Comparison of ENCODE assay signal across 10 cellular contexts in the genomic region with DNA sequence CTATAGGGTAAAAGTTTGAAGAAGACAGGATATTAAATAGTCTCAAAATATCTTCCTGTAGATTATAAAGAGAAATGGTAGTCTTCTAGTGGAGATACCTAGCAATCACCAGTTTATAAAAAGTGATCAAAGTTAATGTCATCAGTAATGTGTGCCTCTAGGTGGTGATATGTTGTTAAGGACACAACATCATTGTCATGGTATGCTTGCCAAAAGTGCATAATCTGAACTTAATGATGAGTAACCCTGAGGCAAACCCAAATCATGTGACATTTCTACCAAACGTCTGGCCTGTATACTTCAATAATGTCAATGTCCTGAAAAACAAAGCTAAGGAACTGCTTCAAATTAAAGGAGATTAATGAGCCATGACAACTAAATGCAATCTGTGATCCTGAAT.
A peak's percentile ranks its signal among the peaks of the same experiment; 100 is the strongest.
DNase-seq lines count a peak whose midpoint lies in the region; ATAC-seq lines count a peak whose summit lies in the region.
"Had no signal": no experiment of that assay in that cellular context is flagged by ENCODE, and none has a peak within 500 bp of the region (broad histone marks: within the 10 kb centered on the region; RNA-seq: fewer than 3 reads in every experiment).

No MANE protein-coding gene starts in this region.

- peaks cover 23% of the 10 kb centered on the region for H3K4me1 Mint-ChIP-seq in activated T-cell treated with anti-CD3 and anti-CD28 coated beads, Interleukin-2, amount 50 U/mL, for 72 hours (ENCODE audit: low read depth)
- peaks cover 22% of the 10 kb centered on the region for H3K4me1 Mint-ChIP-seq in stimulated activated naive CD8-positive, alpha-beta T cell treated with anti-CD3 and anti-CD28 coated beads, Interleukin-15, amount 100 ng/mL, for 72 hours

- no peaks in the 10 kb centered on the region for H3K27me3 ChIP-seq in mesendoderm (ENCODE audit: insufficient read depth, low read length, poor library complexity)
- H3K27me3 ChIP-seq: heart right ventricle had no signal

- H3K18ac ChIP-seq in mesendoderm (ENCODE audit: low read length): no peak overlapping the region

- peaks cover 24% of the 10 kb centered on the region for H3K27me3 Mint-ChIP-seq in activated T-cell treated with anti-CD3 and anti-CD28 coated beads, Interleukin-2, amount 50 U/mL, for 72 hours (ENCODE audit: low read depth)
- H3K27me3 Mint-ChIP-seq in stimulated activated naive CD8-positive, alpha-beta T cell treated with anti-CD3 and anti-CD28 coated beads, Interleukin-15, amount 100 ng/mL, for 72 hours: peaks cover 37% of the 10 kb centered on the region

- no peak overlapping the region for H3K9ac ChIP-seq in mesendoderm (ENCODE audit: low read length)

- no peaks in the 10 kb centered on the region for H3K4me1 ChIP-seq in mesendoderm (ENCODE audit: control insufficient read depth, low read depth, low read length)

- no peak overlapping the region for H3K4me2 ChIP-seq in mesendoderm (ENCODE audit: low read length)

- no peak overlapping the region for H3K4ac ChIP-seq in mesendoderm (ENCODE audit: low read depth, low read length)

- no peak overlapping the region for H4K5ac ChIP-seq in mesendoderm (ENCODE audit: low read length)

- H3K56ac ChIP-seq in mesendoderm (ENCODE audit: low read length): no peak overlapping the region

- no peak overlapping the region for H2BK120ac ChIP-seq in mesendoderm (ENCODE audit: low read depth, low read length)

- H3K36me3 ChIP-seq in mesendoderm (ENCODE audit: control insufficient read depth, insufficient read depth, low read length): no peaks in the 10 kb centered on the region
- H3K36me3 ChIP-seq: heart right ventricle had no signal

- no peak overlapping the region for H3K23ac ChIP-seq in mesendoderm (ENCODE audit: low read length)

- no peak overlapping the region for H3K4me3 Mint-ChIP-seq in activated T-cell treated with anti-CD3 and anti-CD28 coated beads, Interleukin-2, amount 50 U/mL, for 72 hours
- no peak overlapping the region for H3K4me3 Mint-ChIP-seq in stimulated activated naive CD8-positive, alpha-beta T cell treated with anti-CD3 and anti-CD28 coated beads, Interleukin-15, amount 100 ng/mL, for 72 hours

- no peaks in the 10 kb centered on the region for H3K36me3 Mint-ChIP-seq in activated T-cell treated with anti-CD3 and anti-CD28 coated beads, Interleukin-2, amount 50 U/mL, for 72 hours (ENCODE audit: insufficient read depth in 2 of 2)

- no peak overlapping the region for H4K8ac ChIP-seq in mesendoderm (ENCODE audit: low read depth, low read length)

- no peaks in the 10 kb centered on the region for H3K9me3 Mint-ChIP-seq in activated T-cell treated with anti-CD3 and anti-CD28 coated beads, Interleukin-2, amount 50 U/mL, for 72 hours
- no peaks in the 10 kb centered on the region for H3K9me3 Mint-ChIP-seq in stimulated activated naive CD8-positive, alpha-beta T cell treated with anti-CD3 and anti-CD28 coated beads, Interleukin-15, amount 100 ng/mL, for 72 hours

- DNase-seq in activated T-cell treated with anti-CD3 and anti-CD28 coated beads, Interleukin-2, amount 50 U/mL, for 72 hours: no peak
- DNase-seq in activated T-cell treated with anti-CD3 and anti-CD28 coated beads for 4 hours: no peak
- DNase-seq in NCI-H1694 (lab: John Stamatoyannopoulos, UW): peak; percentile 93
- DNase-seq in dermis blood vessel endothelial cell: peak; percentile 72
- no peak for DNase-seq in stimulated activated naive CD8-positive, alpha-beta T cell treated with anti-CD3 and anti-CD28 coated beads, Interleukin-15, amount 100 ng/mL, for 72 hours
- DNase-seq in stimulated activated CD4-positive, alpha-beta T cell treated with anti-CD3 and anti-CD28 coated beads, Interleukin-2, amount 100 ng/mL, for 24 hours: no peak
- DNase-seq in mesendoderm: no peak
- DNase-seq: activated CD4-positive, alpha-beta T cell treated with anti-CD3 and anti-CD28 coated beads, Interleukin-2, amount 50 U/mL, for 1 hour; heart right ventricle had no signal

- no peak overlapping the region for H3K27ac Mint-ChIP-seq in activated T-cell treated with anti-CD3 and anti-CD28 coated beads, Interleukin-2, amount 50 U/mL, for 72 hours
- no peak overlapping the region for H3K27ac Mint-ChIP-seq in stimulated activated naive CD8-positive, alpha-beta T cell treated with anti-CD3 and anti-CD28 coated beads, Interleukin-15, amount 100 ng/mL, for 72 hours

- WGBS in mesendoderm (ENCODE audit: extremely low coverage, insufficient coverage, low lambda C conversion rate): no CpG with 5 or more reads among the region's 1 CpG

- no peak overlapping the region for H3K4me3 ChIP-seq in mesendoderm (ENCODE audit: low read length)
- H3K4me3 ChIP-seq: heart right ventricle had no signal

- H3K79me2 ChIP-seq in mesendoderm (ENCODE audit: control insufficient read depth, insufficient read depth, low read length): no peaks in the 10 kb centered on the region

- H3K27ac ChIP-seq in mesendoderm (ENCODE audit: low read depth, low read length): no peak overlapping the region

- no peak overlapping the region for H2BK5ac ChIP-seq in mesendoderm (ENCODE audit: low read length)

- H2BK15ac ChIP-seq in mesendoderm (replicated peaks; ENCODE audit: low read depth): no peak overlapping the region

- ATAC-seq in activated T-cell treated with anti-CD3 and anti-CD28 coated beads, Interleukin-2, amount 50 U/mL, for 72 hours (replicated peaks in 1 of 2): peak; percentile 68 to 77
- ATAC-seq in stimulated activated naive CD8-positive, alpha-beta T cell treated with anti-CD3 and anti-CD28 coated beads, Interleukin-15, amount 100 ng/mL, for 72 hours: peak; percentile 92
- ATAC-seq in GM21786 (IDR thresholded peaks at IDR 0.05; ENCODE audit: unreplicated experiment): no peak

- no peaks in the 10 kb centered on the region for H3K79me1 ChIP-seq in mesendoderm (ENCODE audit: low read length)

- H2AK5ac ChIP-seq in mesendoderm (ENCODE audit: low read length): no peak overlapping the region

Comparison
In these comparisons a context has a peak if more than half of its experiments do, and no peak if none do; other contexts are left out.
1. DNase-seq: peak in NCI-H1694 (single experiment) and dermis blood vessel endothelial cell (single experiment); none in activated T-cell treated with anti-CD3 and anti-CD28 coated beads, Interleukin-2, amount 50 U/mL, for 72 hours (0 of 2), activated T-cell treated with anti-CD3 and anti-CD28 coated beads for 4 hours (single experiment), stimulated activated naive CD8-positive, alpha-beta T cell treated with anti-CD3 and anti-CD28 coated beads, Interleukin-15, amount 100 ng/mL, for 72 hours (0 of 2), stimulated activated CD4-positive, alpha-beta T cell treated with anti-CD3 and anti-CD28 coated beads, Interleukin-2, amount 100 ng/mL, for 24 hours (0 of 2) and mesendoderm (single experiment).